ENCODE assay signal across 18 cellular contexts in genomic region chr16:21652451-21652850, GRCh38. TPM values are rescaled to one million over a fixed set of nuclear protein-coding genes. Genes with fewer than 3 reads are reported as not detected.
DNase-seq lines count a peak whose midpoint lies in the region; ATAC-seq, FAIRE-seq and TF ChIP-seq lines count a peak whose summit lies in the region.
"Had no signal": no experiment of that assay in that cellular context is flagged by ENCODE, and none has a peak within 500 bp of the region (broad histone marks: within the 10 kb centered on the region; RNA-seq: fewer than 3 reads in every experiment).

Gene IGSF6 (minus strand): TSS chr16:21652608. CDS start chr16:21652598, 10 bp downstream.

- no peaks in the 10 kb centered on the region for H3K27me3 ChIP-seq in GM23338 (ENCODE audit: insufficient read depth)
- no peaks in the 10 kb centered on the region for H3K27me3 ChIP-seq in naive thymus-derived CD4-positive, alpha-beta T cell (ENCODE audit: control insufficient read depth in 2 of 2, insufficient read depth in 2 of 2, low read length in 2 of 2)
- H3K27me3 ChIP-seq: uterus had no signal

- no peaks in the 10 kb centered on the region; the same call in 1 of the 2 replicates for H4K20me1 ChIP-seq in GM23338 (replicated peaks; ENCODE audit: insufficient read depth)

- DNase-seq in AML-193 (lab: John Stamatoyannopoulos, UW) (peak; percentile 21 to 36), GM23338 (ENCODE audit: low spot score) (no peak), NCI-H1417 treated with DMSO at 0.1 percent for 48 hours (lab: John Stamatoyannopoulos, UW) (no peak), urothelium cell line (ENCODE audit: low spot score) (no peak), NCI-H1694 (lab: John Stamatoyannopoulos, UW) (no peak), HFFc6 (no peak)
- no peak for DNase-seq in central memory CD8-positive, alpha-beta T cell (ENCODE audit: low spot score in 2 of 2)
- DNase-seq in naive thymus-derived CD4-positive, alpha-beta T cell = no peak
- DNase-seq: activated CD4-positive, alpha-beta memory T cell treated with anti-CD3 and anti-CD28 coated beads for 36 hours; DMS 273 treated with DMSO at 0.1 percent for 48 hours; mesendoderm; NCI-H1105 treated with DMSO at 0.1 percent for 48 hours; NCI-H345; uterus had no signal

- POLR2A ChIA-PET in naive thymus-derived CD4-positive, alpha-beta T cell (lab: Charles Lee) = interaction anchor here (0.9 kb wide), 1 partner anchor 85 kb away, joined by 3 read pairs; no protein-coding TSS in a partner anchor

- no peak for TF ChIP-seq CTCF in GM23338 (conservative IDR thresholded peaks at IDR 0.05; ENCODE audit: low read depth in 2 of 2)
- TF ChIP-seq CTCF in HFFc6 (IDR thresholded peaks at IDR 0.05) = no peak

- H3K36me3 Mint-ChIP-seq in GM23338 (ENCODE audit: low read depth) (0 out of 3 replicates have a peak, but pooled peaks cover 10% of the 10 kb centered on the region), HFFc6 (ENCODE audit: low read depth) (peaks cover 5% of the 10 kb centered on the region; the same call in 1 of the 2 replicates)
- H3K36me3 Mint-ChIP-seq in central memory CD8-positive, alpha-beta T cell (ENCODE audit: insufficient read depth) = peaks cover 26% of the 10 kb centered on the region
- H3K36me3 Mint-ChIP-seq in naive thymus-derived CD4-positive, alpha-beta T cell = peaks cover 0 to 9% (median 3%) of the 10 kb centered on the region in 5 donors

- H3K27me3 Mint-ChIP-seq in GM23338 (ENCODE audit: insufficient read depth, low read depth, poor library complexity) (no peaks in the 10 kb centered on the region), HFFc6 (ENCODE audit: insufficient read depth) (0 out of 2 replicates have a peak, but pooled peaks cover 2% of the 10 kb centered on the region)
- H3K27me3 Mint-ChIP-seq in central memory CD8-positive, alpha-beta T cell = no peaks in the 10 kb centered on the region
- no peaks in the 10 kb centered on the region for H3K27me3 Mint-ChIP-seq in naive thymus-derived CD4-positive, alpha-beta T cell
- H3K27me3 Mint-ChIP-seq: activated CD4-positive, alpha-beta memory T cell treated with anti-CD3 and anti-CD28 coated beads for 36 hours had no signal

- no peak within 1 kb of the TSS for H3K4me3 ChIP-seq in GM23338
- H3K4me3 ChIP-seq in naive thymus-derived CD4-positive, alpha-beta T cell (ENCODE audit: low read length) = no peak within 1 kb of the TSS
- H3K4me3 ChIP-seq: uterus had no signal

- H3K9me3 Mint-ChIP-seq in GM23338 (no peaks in the 10 kb centered on the region), HFFc6 (no peaks in the 10 kb centered on the region)
- H3K9me3 Mint-ChIP-seq in central memory CD8-positive, alpha-beta T cell = no peaks in the 10 kb centered on the region
- H3K9me3 Mint-ChIP-seq in naive thymus-derived CD4-positive, alpha-beta T cell = no peaks in the 10 kb centered on the region
- H3K9me3 Mint-ChIP-seq: activated CD4-positive, alpha-beta memory T cell treated with anti-CD3 and anti-CD28 coated beads for 36 hours; activated T-helper 1 cell treated with anti-CD3 and anti-CD28 coated beads, Interleukin-12 subunit alpha, Interleukin-12 subunit beta, Interleukin-2, Interleukin-4 antibody, amounts not matched to agents 30 ng/mL and 10 ng/mL and 1 ng/mL, durations not matched to agents 14 hours and 24 hours and 36 hours; stimulated activated effector memory CD8-positive, alpha-beta T cell treated with anti-CD3 and anti-CD28 coated beads, Interleukin-12 subunit alpha, Interleukin-12 subunit beta, amount 100 ng/mL, for 72 hours had no signal

- FAIRE-seq in urothelium cell line (lab: Jason Lieb, UNC) = no peak

- no peaks in the 10 kb centered on the region for H3K36me3 ChIP-seq in GM23338 (ENCODE audit: insufficient read depth)
- H3K36me3 ChIP-seq in naive thymus-derived CD4-positive, alpha-beta T cell (ENCODE audit: control insufficient read depth in 2 of 3, insufficient read depth in 3 of 3, low read length in 3 of 3) = peaks cover 0 to 15% (median 6%) of the 10 kb centered on the region in 3 experiments
- H3K36me3 ChIP-seq: uterus had no signal

- H3K4me2 ChIP-seq in GM23338 = no peak within 1 kb of the TSS

- no peaks in the 10 kb centered on the region for H3K9me3 ChIP-seq in naive thymus-derived CD4-positive, alpha-beta T cell (ENCODE audit: control insufficient read depth in 2 of 3, low read length in 3 of 3)
- H3K9me3 ChIP-seq: uterus had no signal

- H3K4me1 Mint-ChIP-seq in GM23338 (no peaks in the 10 kb centered on the region; the same call in 1 of the 3 replicates), HFFc6 (ENCODE audit: low read depth) (peaks cover 33% of the 10 kb centered on the region)
- H3K4me1 Mint-ChIP-seq in central memory CD8-positive, alpha-beta T cell = peaks cover 29% of the 10 kb centered on the region
- H3K4me1 Mint-ChIP-seq in naive thymus-derived CD4-positive, alpha-beta T cell = peaks cover 12 to 51% (median 36%) of the 10 kb centered on the region in 7 donors

- peaks cover 24% of the 10 kb centered on the region for H3K79me2 ChIP-seq in GM23338 (replicated peaks; ENCODE audit: insufficient read depth)

- no peak within 1 kb of the TSS for H3K27ac ChIP-seq in GM23338 (ENCODE audit: low read depth)
- H3K27ac ChIP-seq in naive thymus-derived CD4-positive, alpha-beta T cell (ENCODE audit: low read depth, low read length) = no peak within 1 kb of the TSS
- H3K27ac ChIP-seq: uterus had no signal

- no peaks in the 10 kb centered on the region for H3F3A ChIP-seq in GM23338 (replicated peaks; ENCODE audit: low read depth)

- no peak within 1 kb of the TSS for H3K4me3 Mint-ChIP-seq in GM23338
- no peak within 1 kb of the TSS for H3K4me3 Mint-ChIP-seq in central memory CD8-positive, alpha-beta T cell
- H3K4me3 Mint-ChIP-seq in naive thymus-derived CD4-positive, alpha-beta T cell = no peak within 1 kb of the TSS
- no peak within 1 kb of the TSS for H3K4me3 Mint-ChIP-seq in HFFc6
- H3K4me3 Mint-ChIP-seq: activated CD4-positive, alpha-beta memory T cell treated with anti-CD3 and anti-CD28 coated beads for 36 hours; activated T-helper 1 cell treated with anti-CD3 and anti-CD28 coated beads, Interleukin-12 subunit alpha, Interleukin-12 subunit beta, Interleukin-2, Interleukin-4 antibody, amounts not matched to agents 30 ng/mL and 10 ng/mL and 1 ng/mL, durations not matched to agents 14 hours and 24 hours and 36 hours; stimulated activated effector memory CD8-positive, alpha-beta T cell treated with anti-CD3 and anti-CD28 coated beads, Interleukin-12 subunit alpha, Interleukin-12 subunit beta, amount 100 ng/mL, for 72 hours had no signal

- H3K27ac Mint-ChIP-seq in GM23338 = peak within 1 kb of the TSS; percentile 33; the same call in 1 of the 2 replicates
- H3K27ac Mint-ChIP-seq in central memory CD8-positive, alpha-beta T cell (ENCODE audit: low read depth) = peak within 1 kb of the TSS; percentile 67
- peak within 1 kb of the TSS in 3 of 9 donors; percentile 25 to 42 (median 33) for H3K27ac Mint-ChIP-seq in naive thymus-derived CD4-positive, alpha-beta T cell
- H3K27ac Mint-ChIP-seq in HFFc6 = no peak within 1 kb of the TSS
- H3K27ac Mint-ChIP-seq: activated CD4-positive, alpha-beta memory T cell treated with anti-CD3 and anti-CD28 coated beads for 36 hours; activated T-helper 1 cell treated with anti-CD3 and anti-CD28 coated beads, Interleukin-12 subunit alpha, Interleukin-12 subunit beta, Interleukin-2, Interleukin-4 antibody, amounts not matched to agents 30 ng/mL and 10 ng/mL and 1 ng/mL, durations not matched to agents 14 hours and 24 hours and 36 hours; stimulated activated effector memory CD8-positive, alpha-beta T cell treated with anti-CD3 and anti-CD28 coated beads, Interleukin-12 subunit alpha, Interleukin-12 subunit beta, amount 100 ng/mL, for 72 hours had no signal

- H3K4me1 ChIP-seq in GM23338 (ENCODE audit: insufficient read depth) = no peaks in the 10 kb centered on the region
- peaks cover 19 to 29% of the 10 kb centered on the region in 2 donors for H3K4me1 ChIP-seq in naive thymus-derived CD4-positive, alpha-beta T cell (ENCODE audit: control insufficient read depth in 2 of 2, insufficient read depth in 2 of 2, low read length in 2 of 2)
- H3K4me1 ChIP-seq: uterus had no signal

- no peak within 1 kb of the TSS for H2AFZ ChIP-seq in GM23338

- H3K9me2 ChIP-seq in GM23338 (ENCODE audit: insufficient read depth) = no peaks in the 10 kb centered on the region

- ATAC-seq in GM23338 = no peak
- ATAC-seq in central memory CD8-positive, alpha-beta T cell (replicated peaks; ENCODE audit: extremely low read depth, poor library complexity, severe bottlenecking) = no peak
- peak; percentile 34 for ATAC-seq in naive thymus-derived CD4-positive, alpha-beta T cell
- ATAC-seq: HCT116; stimulated activated effector memory CD8-positive, alpha-beta T cell treated with anti-CD3 and anti-CD28 coated beads, Interleukin-12 subunit alpha, Interleukin-12 subunit beta, amount 100 ng/mL, for 72 hours had no signal

- intact Hi-C loops in naive thymus-derived CD4-positive, alpha-beta T cell (cut with micrococcal nuclease) = no loop called here

- CTCF ChIA-PET in naive thymus-derived CD4-positive, alpha-beta T cell (lab: Charles Lee) = no interaction called here

TF ChIP-seq in GM23338, 12 proteins besides CTCF, POLR2A, EP300 and RAD21 (continues in another document):
- TF ChIP-seq EZH2 (IDR thresholded peaks at IDR 0.05; ENCODE audit: low read depth, unreplicated experiment) = no peak
- no peak for TF ChIP-seq STAT1 (IDR thresholded peaks at IDR 0.05; ENCODE audit: unreplicated experiment)
- TF ChIP-seq NANOG (IDR thresholded peaks at IDR 0.05; ENCODE audit: borderline replicate concordance) = no peak
- TF ChIP-seq ETS1 (IDR thresholded peaks at IDR 0.05) = no peak

RNA-seq across cellular contexts. Expression of gene IGSF6, which starts in this region (rescaled TPM):
- total RNA-seq in GM23338 (2014; rRNA removed; shearing (Covaris generic)) = not detected in 2 replicates
- polyA plus RNA-seq in GM23338 (2016; fragmentation: Nextera tagmentation; extraction: Ambion mirVana) = 0.17 and 0.19 TPM in 2 replicates
- total RNA-seq in naive thymus-derived CD4-positive, alpha-beta T cell = 10 to 100 TPM in 1 of 5 experiments, 1 to 10 TPM in 3, under 1 TPM in 1; 0.94 to 25.7 (median 2.7) TPM
- under 1 TPM; 0.33 to 0.41 TPM for polyA plus RNA-seq in naive thymus-derived CD4-positive, alpha-beta T cell
- not detected for total RNA-seq in HFFc6 (2021; fragmentation: NEBNext Ultra II Directional; extraction: Animal tissue kit (Norgen Biotek cat#: 25700))
- total RNA-seq: activated T-helper 1 cell treated with anti-CD3 and anti-CD28 coated beads, Interleukin-12 subunit alpha, Interleukin-12 subunit beta, Interleukin-2, Interleukin-4 antibody, amounts not matched to agents 30 ng/mL and 10 ng/mL and 1 ng/mL, durations not matched to agents 14 hours and 24 hours and 36 hours; glomerular endothelial cell had no signal

Comparison
In these comparisons a context has a peak if more than half of its experiments do, and no peak if none do; other contexts are left out.
1. DNase-seq: peak in AML-193 (2 of 2); none in GM23338 (single experiment), central memory CD8-positive, alpha-beta T cell (0 of 2), naive thymus-derived CD4-positive, alpha-beta T cell (0 of 9), NCI-H1417 treated with DMSO at 0.1 percent for 48 hours (single experiment), urothelium cell line (single experiment), NCI-H1694 (single experiment) and HFFc6 (single experiment).